24 cellular contexts compared by ENCODE assay signal in genomic region chr12:77741974-77742517, GRCh38.
DNase-seq lines count a peak whose midpoint lies in the region; ATAC-seq, FAIRE-seq and TF ChIP-seq lines count a peak whose summit lies in the region.
"Had no signal": no experiment of that assay in that cellular context is flagged by ENCODE, and none has a peak within 500 bp of the region (broad histone marks: within the 10 kb centered on the region; RNA-seq: fewer than 3 reads in every experiment).

No MANE protein-coding gene starts in this region.

- TF ChIP-seq CTCF in A549 (IDR thresholded peaks at IDR 0.05): no peak
- no peak for TF ChIP-seq CTCF in H1 (IDR thresholded peaks at IDR 0.05; ENCODE audit: control extremely low read depth in 1 of 3, insufficient read depth in 1 of 3, low read depth in 1 of 3, low read length in 3 of 3)

- H2BK20ac ChIP-seq in H1 (ENCODE audit: low read length): no peak overlapping the region

- no peak overlapping the region for H2AK5ac ChIP-seq in H1 (ENCODE audit: low read depth, low read length)

- peak overlapping the region; percentile 34; the same call in 1 of the 3 replicates for H3K4me2 ChIP-seq in A549
- no peak overlapping the region for H3K4me2 ChIP-seq in H1 (ENCODE audit: insufficient read depth in 1 of 2, low read depth in 2 of 2, low read length in 2 of 2)
- H3K4me2 ChIP-seq: GM23338 had no signal

- TF ChIP-seq RAD21 in A549 (conservative IDR thresholded peaks at IDR 0.05 in 1 of 2, IDR thresholded peaks at IDR 0.05 in 1 of 2): no peak
- no peak for TF ChIP-seq RAD21 in Ishikawa (IDR thresholded peaks at IDR 0.05; ENCODE audit: low read depth)
- TF ChIP-seq RAD21 in H1 (IDR thresholded peaks at IDR 0.05 in 1 of 2, conservative IDR thresholded peaks at IDR 0.05 in 1 of 2; ENCODE audit: low read depth in 2 of 2, low read length in 2 of 2): no peak

- no peaks in the 10 kb centered on the region for H3K36me3 ChIP-seq in H1 (ENCODE audit: control insufficient read depth in 2 of 4, insufficient read depth in 4 of 4, low read length in 3 of 4)
- H3K36me3 ChIP-seq: HAP-1 had no signal

- POLR2A ChIA-PET in A549 (lab: Yijun Ruan, JAX): no interaction called here
- POLR2A ChIA-PET in H1 (lab: Charles Lee; ENCODE audit: partially characterized antibody): no interaction called here

- FAIRE-seq in A549 (lab: Jason Lieb, UNC) (no peak), H1 (lab: Jason Lieb, UNC) (no peak)
- FAIRE-seq: A204.1, GM12878, GM18507, H54 had no signal

- H2BK12ac ChIP-seq in H1 (ENCODE audit: low read depth, low read length): no peak overlapping the region

- H3K4ac ChIP-seq in H1 (replicated peaks; ENCODE audit: insufficient read length, low read depth, low read length): no peak overlapping the region

- no peak overlapping the region for H3K14ac ChIP-seq in H1 (ENCODE audit: insufficient read length)

- no peak overlapping the region for H3K18ac ChIP-seq in H1 (ENCODE audit: extremely low read depth, low read length)

- no peak overlapping the region for H2AFZ ChIP-seq in H1 (ENCODE audit: low read length)
- H2AFZ ChIP-seq: GM23338 had no signal

- no peaks in the 10 kb centered on the region for H4K20me1 ChIP-seq in H1 (replicated peaks in 1 of 2; ENCODE audit: control insufficient read depth in 1 of 2, insufficient read depth in 2 of 2, low read length in 2 of 2)

- no peaks in the 10 kb centered on the region for H3K79me2 ChIP-seq in H1 (ENCODE audit: control insufficient read depth in 1 of 2, insufficient read depth in 2 of 2, low read length in 2 of 2)

- no peak overlapping the region for H4K8ac ChIP-seq in H1 (ENCODE audit: extremely low read depth, insufficient read depth, low read length)

- H2BK120ac ChIP-seq in H1 (replicated peaks; ENCODE audit: low read depth, low read length): no peak overlapping the region

- H3K4me1 ChIP-seq in A549: peaks cover 5% of the 10 kb centered on the region; the same call in 2 of the 3 replicates
- no peaks in the 10 kb centered on the region for H3K4me1 ChIP-seq in H1 (replicated peaks in 1 of 4; ENCODE audit: control insufficient read depth in 3 of 4, insufficient read depth in 4 of 4, low read length in 3 of 4)
- H3K4me1 ChIP-seq: HAP-1 had no signal

- H3K56ac ChIP-seq in H1 (replicated peaks; ENCODE audit: insufficient read length, low read depth, low read length): no peak overlapping the region

- H3K23me2 ChIP-seq in H1 (ENCODE audit: low read depth, low read length): no peaks in the 10 kb centered on the region

- no peak for TF ChIP-seq EP300 in A549 (IDR thresholded peaks at IDR 0.05)
- no peak for TF ChIP-seq EP300 in Ishikawa (IDR thresholded peaks at IDR 0.05; ENCODE audit: borderline replicate concordance)
- no peak for TF ChIP-seq EP300 in H1 (IDR thresholded peaks at IDR 0.05; ENCODE audit: borderline replicate concordance in 1 of 2, low read depth in 2 of 2, low read length in 2 of 2)

- H3K27ac ChIP-seq in A549: no peak overlapping the region
- H3K27ac ChIP-seq in H1 (ENCODE audit: low read depth, low read length): no peak overlapping the region

- H3K4me3 ChIP-seq in A549: no peak overlapping the region
- H3K4me3 ChIP-seq in H1 (ENCODE audit: extremely low read depth in 1 of 4, insufficient read depth in 2 of 4, low read depth in 3 of 4, low read length in 4 of 4): no peak overlapping the region
- H3K4me3 ChIP-seq: GM12878, GM23338, HAP-1 had no signal

- ATAC-seq in A549 (no peak), HG03460 (IDR thresholded peaks at IDR 0.05; ENCODE audit: unreplicated experiment) (no peak)
- ATAC-seq: GM12878, GM23338 had no signal

- 28% methylated on average over 1 of the region's 1 CpG for WGBS in A549 (ENCODE audit: missing lambda C conversion rate)
- 83% methylated on average over 1 of the region's 1 CpG; no CpG with 5 or more reads in 1 of the 2 experiments for WGBS in H1 (ENCODE audit: extremely low coverage in 1 of 2, insufficient coverage in 1 of 2, insufficient read length in 1 of 2, insufficient replicate concordance in 2 of 2, low coverage in 1 of 2, low lambda C conversion rate in 2 of 2, missing lambda C conversion rate in 1 of 2), 2 experiments

- H3K9me3 ChIP-seq in A549 (no peaks in the 10 kb centered on the region), H1 (ENCODE audit: insufficient read depth in 2 of 2, low read depth in 1 of 2, low read length in 1 of 2) (no peaks in the 10 kb centered on the region; a peak in 1 of 4 replicates)
- H3K9me3 ChIP-seq: HAP-1 had no signal

- CTCF ChIA-PET in A549 (lab: Yijun Ruan, JAX): no interaction called here
- CTCF ChIA-PET in H1 (lab: Charles Lee; ENCODE audit: partially characterized antibody): interaction anchor here (1.1 kb wide), 1 partner anchor 10 kb away, joined by 3 read pairs; no protein-coding TSS in a partner anchor

- no peak for TF ChIP-seq POLR2A in A549 (IDR thresholded peaks at IDR 0.05; ENCODE audit: low read length)
- no peak for TF ChIP-seq POLR2A in H1 (IDR thresholded peaks at IDR 0.05; ENCODE audit: control extremely low read depth in 1 of 2, low read depth in 2 of 2, low read length in 2 of 2)

- no peak overlapping the region for H4K5ac ChIP-seq in H1 (ENCODE audit: insufficient read length, low read depth, low read length)

- H3K27me3 ChIP-seq in H1 (replicated peaks in 1 of 4; ENCODE audit: control insufficient read depth in 3 of 4, extremely low read depth in 1 of 4, insufficient read depth in 3 of 4, low read length in 3 of 4): peaks cover 0 to 1% (median 0%) of the 10 kb centered on the region in 4 experiments; a peak in 1 of 7 replicates

- H2BK15ac ChIP-seq in H1 (ENCODE audit: low read length): no peak overlapping the region

- no peak overlapping the region for H3K9ac ChIP-seq in H1 (replicated peaks in 1 of 4; ENCODE audit: extremely low read depth in 1 of 4, low read depth in 3 of 4, low read length in 3 of 4)

- DNase-seq in A549 (ENCODE audit: low read depth in 1 of 2, low spot score in 1 of 2) (no peak), DMS53 treated with DMSO at 0.1 percent for 48 hours (lab: John Stamatoyannopoulos, UW; ENCODE audit: unreplicated experiment) (peak; percentile 25), H1 (ENCODE audit: low read depth in 1 of 2, low spot score in 2 of 2) (no peak), mucosa of gallbladder (ENCODE audit: low spot score) (no peak), germinal center (ENCODE audit: low spot score) (no peak), NCI-H1436 (lab: John Stamatoyannopoulos, UW) (no peak)
- DNase-seq: ACHN; AML-193; C1 segment of cervical spinal cord; Calu3; CD4-positive, alpha-beta memory T cell; COR-L47; DMS79; EL; GDM1; HFFc6 had no signal

- no peak overlapping the region for H3K23ac ChIP-seq in H1 (ENCODE audit: insufficient read length)

- no peak overlapping the region for H2BK5ac ChIP-seq in H1 (ENCODE audit: low read depth, low read length)

- H4K91ac ChIP-seq in H1 (replicated peaks; ENCODE audit: insufficient read length, low read length): no peak overlapping the region

- H3K79me1 ChIP-seq in H1 (ENCODE audit: low read depth, low read length): no peaks in the 10 kb centered on the region

TF ChIP-seq in A549, 52 proteins besides CTCF, POLR2A, EP300 and RAD21:
- TF ChIP-seq MYC (IDR thresholded peaks at IDR 0.05; ENCODE audit: borderline replicate concordance, low read length): no peak
- peak; percentile 83 to 85 for TF ChIP-seq CEBPB (IDR thresholded peaks at IDR 0.05)
TF ChIP-seq in A549: peak in this region for 1.

TF ChIP-seq in Ishikawa, 13 proteins besides CTCF, POLR2A, EP300 and RAD21:
- TF ChIP-seq CEBPB (IDR thresholded peaks at IDR 0.05): peak; percentile 68
- no peak for TF ChIP-seq EGR1 (IDR thresholded peaks at IDR 0.05)

TF ChIP-seq in H1, 55 proteins besides CTCF, POLR2A, EP300 and RAD21:
- TF ChIP-seq TAF7 (optimal IDR thresholded peaks at IDR 0.05; ENCODE audit: borderline replicate concordance, low read depth, low read length) (no peak), CEBPB (IDR thresholded peaks at IDR 0.05; ENCODE audit: low read depth, low read length) (peak; percentile 68; the same call in 1 of the 2 replicates)

Comparison
In these comparisons a context has a peak if more than half of its experiments do, and no peak if none do; other contexts are left out.
1. Of the 18 proteins assayed by ChIP-seq in both H1 and A549: peak only in H1: none; only in A549: none; in both: CEBPB; in neither: 17.